Comparison of ENCODE assay signal across 29 cellular contexts in the genomic region with DNA sequence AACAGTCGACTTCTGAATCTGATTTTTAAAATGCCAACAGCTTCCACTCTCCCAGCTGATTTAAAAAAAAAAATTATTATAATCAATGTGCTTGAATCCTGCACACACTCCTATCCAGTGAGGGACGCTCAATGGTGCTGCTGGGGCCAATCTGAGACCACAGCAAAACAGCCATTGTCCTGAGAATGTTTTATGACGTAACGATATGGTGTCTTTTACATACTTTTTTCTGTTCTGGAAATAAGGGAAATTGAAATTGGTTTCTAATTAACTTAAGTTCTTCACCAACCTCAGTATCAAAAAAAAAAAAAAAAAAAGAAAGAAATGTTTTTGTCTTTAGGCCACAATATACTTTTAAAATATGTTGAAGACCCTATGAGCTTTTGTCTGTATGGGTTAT.
"Had no signal": no experiment of that assay in that cellular context is flagged by ENCODE, and none has a peak within 500 bp of the region (broad histone marks: within the 10 kb centered on the region; RNA-seq: fewer than 3 reads in every experiment).

No MANE protein-coding gene starts in this region.

- H3K27me3 ChIP-seq: testis, thyroid gland, tibial nerve, transverse colon, upper lobe of left lung, upper lobe of right lung, uterus, vagina had no signal

- H3K9me3 Mint-ChIP-seq: stimulated activated naive CD8-positive, alpha-beta T cell treated with anti-CD3 and anti-CD28 coated beads, Interleukin-15, Interleukin-2, amounts not matched to agents 100 ng/mL and 50 ng/mL, for 24 hours; type B pancreatic cell had no signal

- H3K4me3 Mint-ChIP-seq: stimulated activated effector memory CD8-positive, alpha-beta T cell treated with anti-CD3 and anti-CD28 coated beads, Interleukin-12 subunit alpha, Interleukin-12 subunit beta, amount 100 ng/mL, for 72 hours; stimulated activated memory B cell treated with anti-CD40 and anti-IgM and Interleukin-4, amounts not matched to agents 10 μg/mL and 1 μg/mL and 100 μg/mL, for 72 hours; stimulated activated naive B cell treated with anti-CD40 and anti-IgM and Interleukin-4, amounts not matched to agents 10 μg/mL and 1 μg/mL and 100 μg/mL, for 72 hours; stimulated activated naive CD8-positive, alpha-beta T cell treated with anti-CD3 and anti-CD28 coated beads, Interleukin-15, amount 100 ng/mL, for 72 hours; stimulated activated naive CD8-positive, alpha-beta T cell treated with anti-CD3 and anti-CD28 coated beads, Interleukin-15, Interleukin-2, amounts not matched to agents 100 ng/mL and 50 ng/mL, for 24 hours; type B pancreatic cell had no signal

- H3K27ac Mint-ChIP-seq: stimulated activated effector memory CD8-positive, alpha-beta T cell treated with anti-CD3 and anti-CD28 coated beads, Interleukin-12 subunit alpha, Interleukin-12 subunit beta, amount 100 ng/mL, for 72 hours; stimulated activated memory B cell treated with anti-CD40 and anti-IgM and Interleukin-4, amounts not matched to agents 10 μg/mL and 1 μg/mL and 100 μg/mL, for 72 hours; stimulated activated naive B cell treated with anti-CD40 and anti-IgM and Interleukin-4, amounts not matched to agents 10 μg/mL and 1 μg/mL and 100 μg/mL, for 72 hours; stimulated activated naive CD8-positive, alpha-beta T cell treated with anti-CD3 and anti-CD28 coated beads, Interleukin-15, amount 100 ng/mL, for 72 hours; stimulated activated naive CD8-positive, alpha-beta T cell treated with anti-CD3 and anti-CD28 coated beads, Interleukin-15, Interleukin-2, amounts not matched to agents 100 ng/mL and 50 ng/mL, for 24 hours; type B pancreatic cell had no signal

- H3K4me1 ChIP-seq: stomach, suprapubic skin, testis, thyroid gland, tibial artery, tibial nerve, transverse colon, upper lobe of left lung, upper lobe of right lung, uterus, vagina had no signal

- DNase-seq: stimulated activated CD4-positive, alpha-beta T cell treated with anti-CD3 and anti-CD28 coated beads, Interleukin-2, amount 100 ng/mL, for 48 hours; stimulated activated CD4-positive, alpha-beta T cell treated with anti-CD3 and anti-CD28 coated beads, Interleukin-4, amount 100 ng/mL, for 1 hour; stimulated activated CD4-positive, alpha-beta T cell treated with anti-CD3 and anti-CD28 coated beads, Interleukin-4, amount 100 ng/mL, for 24 hours; stimulated activated CD4-positive, alpha-beta T cell treated with anti-CD3 and anti-CD28 coated beads, Interleukin-4, amount 100 ng/mL, for 4 hours; stimulated activated CD8-positive, alpha-beta memory T cell treated with anti-CD3 and anti-CD28 coated beads, Interleukin-4, amount 100 ng/mL, for 48 hours; stimulated activated naive B cell treated with anti-CD40 and anti-IgM and Interleukin-4, amounts not matched to agents 10 μg/mL and 1 μg/mL and 100 μg/mL, for 72 hours; stimulated activated naive CD4-positive, alpha-beta T cell; stimulated activated naive CD4-positive, alpha-beta T cell treated with Interleukin-2 at 50 U/mL for 16 hours; stimulated activated naive CD8-positive, alpha-beta T cell treated with anti-CD3 and anti-CD28 coated beads, Interleukin-15, amount 100 ng/mL, for 72 hours; stimulated activated naive CD8-positive, alpha-beta T cell treated with anti-CD3 and anti-CD28 coated beads, Interleukin-15, Interleukin-2, amounts not matched to agents 100 U/mL and 50 U/mL, for 24 hours; stomach; substantia nigra; testis; thyroid gland; tibial artery; transverse colon; trophoblast cell; upper lobe of left lung; upper lobe of right lung; uterus had no signal

- H3K36me3 Mint-ChIP-seq: stimulated activated effector memory CD8-positive, alpha-beta T cell treated with anti-CD3 and anti-CD28 coated beads, Interleukin-12 subunit alpha, Interleukin-12 subunit beta, amount 100 ng/mL, for 72 hours; stimulated activated memory B cell treated with anti-CD40 and anti-IgM and Interleukin-4, amounts not matched to agents 10 μg/mL and 1 μg/mL and 100 μg/mL, for 72 hours; stimulated activated naive B cell treated with anti-CD40 and anti-IgM and Interleukin-4, amounts not matched to agents 10 μg/mL and 1 μg/mL and 100 μg/mL, for 72 hours; type B pancreatic cell had no signal

- H3K36me3 ChIP-seq: stomach, suprapubic skin, thoracic aorta, thyroid gland, tibial artery, tibial nerve, transverse colon, upper lobe of left lung, upper lobe of right lung, uterus, vagina had no signal

- H3K9me3 ChIP-seq: suprapubic skin, testis, thoracic aorta, thyroid gland, tibial artery, tibial nerve, transverse colon, upper lobe of left lung, upper lobe of right lung, uterus, vagina had no signal

- H3K4me3 ChIP-seq: stomach, suprapubic skin, testis, thoracic aorta, thyroid gland, tibial artery, tibial nerve, transverse colon, upper lobe of left lung, upper lobe of right lung, uterus, vagina had no signal

- H3K27ac ChIP-seq: stomach, suprapubic skin, testis, thoracic aorta, thyroid gland, tibial artery, tibial nerve, transverse colon, upper lobe of left lung, upper lobe of right lung, uterus, vagina had no signal

- ATAC-seq: stimulated activated effector memory CD8-positive, alpha-beta T cell treated with anti-CD3 and anti-CD28 coated beads, Interleukin-12 subunit alpha, Interleukin-12 subunit beta, amount 100 ng/mL, for 72 hours; stimulated activated memory B cell treated with anti-CD40 and anti-IgM and Interleukin-4, amounts not matched to agents 10 μg/mL and 1 μg/mL and 100 μg/mL, for 72 hours; stimulated activated naive B cell treated with anti-CD40 and anti-IgM and Interleukin-4, amounts not matched to agents 10 μg/mL and 1 μg/mL and 100 μg/mL, for 72 hours; stimulated activated naive CD8-positive, alpha-beta T cell treated with anti-CD3 and anti-CD28 coated beads, Interleukin-15, amount 100 ng/mL, for 72 hours; stimulated activated naive CD8-positive, alpha-beta T cell treated with anti-CD3 and anti-CD28 coated beads, Interleukin-15, Interleukin-2, amounts not matched to agents 100 U/mL and 50 U/mL, for 24 hours; upper lobe of right lung had no signal

- H3K4me1 Mint-ChIP-seq: stimulated activated effector memory CD8-positive, alpha-beta T cell treated with anti-CD3 and anti-CD28 coated beads, Interleukin-12 subunit alpha, Interleukin-12 subunit beta, amount 100 ng/mL, for 72 hours; stimulated activated memory B cell treated with anti-CD40 and anti-IgM and Interleukin-4, amounts not matched to agents 10 μg/mL and 1 μg/mL and 100 μg/mL, for 72 hours; stimulated activated naive B cell treated with anti-CD40 and anti-IgM and Interleukin-4, amounts not matched to agents 10 μg/mL and 1 μg/mL and 100 μg/mL, for 72 hours; stimulated activated naive CD8-positive, alpha-beta T cell treated with anti-CD3 and anti-CD28 coated beads, Interleukin-15, amount 100 ng/mL, for 72 hours had no signal

- FAIRE-seq: urothelium cell line had no signal
